ENCODE assay signal across 16 cellular contexts in genomic region chr6:140045116-140045515, GRCh38.
"Had no signal": no experiment of that assay in that cellular context is flagged by ENCODE, and none has a peak within 500 bp of the region (broad histone marks: within the 10 kb centered on the region; RNA-seq: fewer than 3 reads in every experiment).

No MANE protein-coding gene starts in this region.

- H3K27me3 ChIP-seq: cardiac muscle cell, neural progenitor cell, pancreas, thyroid gland, vagina had no signal

- DNase-seq: activated CD4-positive, alpha-beta memory T cell treated with anti-CD3 and anti-CD28 coated beads, Interleukin-2, amount 10 ng/mL, durations not matched to agents 7 days and 5 days; activated CD4-positive, alpha-beta T cell treated with anti-CD3 and anti-CD28 coated beads for 36 hours; activated naive CD4-positive, alpha-beta T cell treated with anti-CD3 and anti-CD28 coated beads, Interleukin-2, amount 50 U/mL, for 16 hours; activated T-cell treated with anti-CD3 and anti-CD28 coated beads, Interleukin-2, amount 50 U/mL, for 24 hours; hippocampal formation; kidney; lower lobe of right lung; midbrain; naive B cell; pancreas; T-helper 17 cell; thyroid gland had no signal

- H3K27ac ChIP-seq: cardiac muscle cell, lower lobe of right lung, neural progenitor cell, pancreas, thyroid gland, vagina had no signal

- H3K4me3 ChIP-seq: cardiac muscle cell, lower lobe of right lung, neural progenitor cell, pancreas, thyroid gland, vagina had no signal

- H3K9ac ChIP-seq: neural progenitor cell had no signal

- H3K4me1 ChIP-seq: lower lobe of right lung, pancreas had no signal

- FAIRE-seq: kidney, pancreas had no signal

- H3K4me2 ChIP-seq: neural progenitor cell had no signal

- H3K9me3 ChIP-seq: lower lobe of right lung, pancreas, thyroid gland, vagina had no signal

- ATAC-seq: activated CD4-positive, alpha-beta T cell treated with anti-CD3 and anti-CD28 coated beads for 36 hours; lower lobe of right lung; pancreas; stimulated activated effector memory CD8-positive, alpha-beta T cell treated with anti-CD3 and anti-CD28 coated beads, Interleukin-12 subunit alpha, Interleukin-12 subunit beta, amount 100 ng/mL, for 72 hours; T-helper 17 cell had no signal

- H3K36me3 ChIP-seq: cardiac muscle cell, lower lobe of right lung, neural progenitor cell, pancreas, thyroid gland, vagina had no signal
